1 cellular context compared by ENCODE assay signal in genomic region chr9:21831841-21832509, GRCh38.
TF ChIP-seq lines count a peak whose summit lies in the region.

No MANE protein-coding gene starts in this region.

TF ChIP-seq in GM12878, 131 proteins besides CTCF, POLR2A, EP300 and RAD21 (continued from another document and continues in another):
- no peak for TF ChIP-seq ELK1 (IDR thresholded peaks at IDR 0.05; ENCODE audit: low read depth, low read length)
- TF ChIP-seq BMI1 (IDR thresholded peaks at IDR 0.05; ENCODE audit: borderline replicate concordance) = no peak
- TF ChIP-seq POU2F2 (IDR thresholded peaks at IDR 0.05; ENCODE audit: borderline replicate concordance, low read depth, low read length) = no peak
- no peak for TF ChIP-seq ZNF24 (IDR thresholded peaks at IDR 0.05)
- peak; percentile 88 for TF ChIP-seq NFIC (IDR thresholded peaks at IDR 0.05; ENCODE audit: low read depth, low read length)
- no peak for TF ChIP-seq ATF3 (IDR thresholded peaks at IDR 0.05; ENCODE audit: borderline replicate concordance, extremely low read depth, low read depth, low read length)
- TF ChIP-seq IRF5 (IDR thresholded peaks at IDR 0.05; ENCODE audit: borderline replicate concordance) = no peak
- TF ChIP-seq ZNF687 (IDR thresholded peaks at IDR 0.05) = no peak
- TF ChIP-seq TBL1XR1 (IDR thresholded peaks at IDR 0.05; ENCODE audit: low read depth, low read length) = peak; percentile 18; the same call in 1 of the 2 replicates
- no peak for TF ChIP-seq PRDM15 (CRISPR knock-in tag; IDR thresholded peaks at IDR 0.05)
- TF ChIP-seq PAX8 (IDR thresholded peaks at IDR 0.05) = no peak
- TF ChIP-seq BRCA1 (IDR thresholded peaks at IDR 0.05; ENCODE audit: low read depth, low read length) = no peak
- no peak for TF ChIP-seq NR2C2 (IDR thresholded peaks at IDR 0.05; ENCODE audit: borderline replicate concordance, control insufficient read depth, insufficient read length, low read depth)
- peak; percentile 70; the same call in 1 of the 2 replicates for TF ChIP-seq PML (IDR thresholded peaks at IDR 0.05; ENCODE audit: low read length)
- TF ChIP-seq ZNF274 (IDR thresholded peaks at IDR 0.05; ENCODE audit: insufficient read depth, insufficient read length) = no peak
- no peak for TF ChIP-seq TAF1 (IDR thresholded peaks at IDR 0.05; ENCODE audit: borderline replicate concordance, low read depth, low read length)
- TF ChIP-seq RELB (IDR thresholded peaks at IDR 0.05; ENCODE audit: low read depth) = peak; percentile 88
- no peak for TF ChIP-seq CHD1 (IDR thresholded peaks at IDR 0.05; ENCODE audit: low read depth, low read length)
- TF ChIP-seq EGR1 (IDR thresholded peaks at IDR 0.05; ENCODE audit: borderline replicate concordance in 1 of 2, low read depth in 2 of 2, low read length in 2 of 2) = no peak
- no peak for TF ChIP-seq USF2 (IDR thresholded peaks at IDR 0.05; ENCODE audit: borderline replicate concordance, low read depth, low read length)
- TF ChIP-seq TCF7 (IDR thresholded peaks at IDR 0.05; ENCODE audit: borderline replicate concordance) = no peak
- TF ChIP-seq MXI1 (IDR thresholded peaks at IDR 0.05; ENCODE audit: low read depth, low read length) = no peak
- TF ChIP-seq JUNB (IDR thresholded peaks at IDR 0.05) = peak; percentile 85
- TF ChIP-seq SMAD5 (IDR thresholded peaks at IDR 0.05; ENCODE audit: low read depth) = no peak
- no peak for TF ChIP-seq ZNF592 (IDR thresholded peaks at IDR 0.05)
- TF ChIP-seq CREM (IDR thresholded peaks at IDR 0.05; ENCODE audit: low read depth) = peak; percentile 98
- peak; percentile 75 for TF ChIP-seq EED (IDR thresholded peaks at IDR 0.05; ENCODE audit: low read depth)
- no peak for TF ChIP-seq RFX5 (IDR thresholded peaks at IDR 0.05; ENCODE audit: low read depth, low read length)
- TF ChIP-seq POLR2AphosphoS2 (IDR thresholded peaks at IDR 0.05; ENCODE audit: low read depth, low read length) = no peak
- no peak for TF ChIP-seq EZH2 (IDR thresholded peaks at IDR 0.05; ENCODE audit: borderline replicate concordance, control insufficient read depth, low read depth, low read length)
- peak; percentile 54 for TF ChIP-seq SKIL (IDR thresholded peaks at IDR 0.05; ENCODE audit: low read depth, poor library complexity, severe bottlenecking)
- TF ChIP-seq SMAD1 (IDR thresholded peaks at IDR 0.05; ENCODE audit: low read depth, partially characterized antibody) = no peak
- peak; percentile 73; the same call in 1 of the 2 replicates for TF ChIP-seq ZBED1 (IDR thresholded peaks at IDR 0.05; ENCODE audit: borderline replicate concordance)
- no peak for TF ChIP-seq YY1 (IDR thresholded peaks at IDR 0.05; ENCODE audit: low read depth, low read length)
- peak; percentile 41; the same call in 1 of the 2 replicates for TF ChIP-seq PKNOX1 (IDR thresholded peaks at IDR 0.05)
